ENCODE assay signal across 8 cellular contexts in the genomic region with DNA sequence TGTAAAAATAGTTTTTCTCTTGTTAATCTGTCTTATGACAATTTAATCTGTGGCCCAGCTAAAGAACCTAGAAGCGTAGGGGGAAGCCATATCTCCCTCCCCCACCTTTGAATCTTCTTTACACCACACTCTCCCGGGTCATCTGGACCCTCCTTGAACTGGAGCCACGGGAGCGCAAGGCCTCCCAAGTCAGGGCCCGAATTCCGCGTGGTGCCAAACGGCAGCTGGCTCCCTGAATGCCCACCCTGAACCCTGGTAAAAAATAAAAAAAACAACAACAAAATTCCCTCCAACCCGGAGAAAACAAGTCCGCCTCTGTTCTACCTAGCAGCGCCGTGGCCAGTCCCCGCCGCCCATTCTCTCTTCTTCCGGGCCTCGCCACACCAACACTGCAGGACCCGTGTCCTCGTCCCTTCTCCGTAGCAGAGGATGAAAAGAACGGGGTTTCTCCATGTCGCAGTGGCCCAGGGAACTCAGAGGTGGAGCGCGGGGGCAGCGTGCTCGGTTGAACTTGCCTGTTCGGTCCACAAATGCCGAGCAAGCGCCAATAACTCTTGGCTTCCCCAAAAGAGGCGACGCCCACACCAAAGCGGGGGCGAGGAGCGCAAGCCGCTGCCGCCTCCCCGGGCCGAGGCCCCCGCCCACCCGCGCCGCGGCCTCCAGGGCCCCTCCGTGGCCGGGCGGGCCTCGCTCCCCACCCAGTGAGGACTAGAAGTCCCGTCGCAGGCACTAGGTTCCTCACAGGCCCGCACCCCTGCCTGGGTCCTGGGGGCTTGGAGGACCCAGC. TPM values are rescaled to one million over a fixed set of nuclear protein-coding genes. Genes with fewer than 3 reads are reported as not detected.
DNase-seq lines count a peak whose midpoint lies in the region; ATAC-seq and TF ChIP-seq lines count a peak whose summit lies in the region.

No MANE protein-coding gene starts in this region.

- TF ChIP-seq RAD21 in Ishikawa (IDR thresholded peaks at IDR 0.05; ENCODE audit: low read depth): no peak

- peaks cover 4% of the 10 kb centered on the region for H3K4me1 ChIP-seq in right cardiac atrium (ENCODE audit: control insufficient read depth, insufficient read depth, low read length)

- H3K27ac ChIP-seq in angular gyrus (ENCODE audit: low read depth, low read length) (peak overlapping the region; percentile 93), right cardiac atrium (ENCODE audit: low read length) (peak overlapping the region; percentile 89)

- TF ChIP-seq EP300 in Ishikawa (IDR thresholded peaks at IDR 0.05; ENCODE audit: borderline replicate concordance): no peak

- peak; percentile 73 for DNase-seq in ELR (ENCODE audit: low read depth)
- peak; percentile 38 for DNase-seq in T follicular helper cell (ENCODE audit: low read depth)
- DNase-seq in right cardiac atrium: peak; percentile 82 to 91 (median 89)
- peak; percentile 81 for DNase-seq in retina
- DNase-seq in NCI-H1048 (lab: John Stamatoyannopoulos, UW): no peak

- peak; percentile 78 for ATAC-seq in GM21737 (IDR thresholded peaks at IDR 0.05; ENCODE audit: unreplicated experiment)
- peak; percentile 92 to 93 for ATAC-seq in right cardiac atrium

- H3K9me3 ChIP-seq in right cardiac atrium (ENCODE audit: control insufficient read depth, low read length): no peaks in the 10 kb centered on the region

- intact Hi-C loops in right cardiac atrium (cut with DNase I): loop anchor here in 2 of 4 donors (5.0 to 10.0 kb wide), 3 partner anchors 95 to 163 kb away; a partner anchor contains a TSS

- no peaks in the 10 kb centered on the region for H3K27me3 ChIP-seq in right cardiac atrium (ENCODE audit: control insufficient read depth, insufficient read depth)

- under 1% methylated on average over 49 of the region's 49 CpGs for WGBS in right cardiac atrium

- H3K4me3 ChIP-seq in right cardiac atrium (ENCODE audit: low read length): peak overlapping the region; percentile 62

TF ChIP-seq in Ishikawa, 13 proteins besides CTCF, POLR2A, EP300 and RAD21:
- TF ChIP-seq ZBTB7A (IDR thresholded peaks at IDR 0.05; ENCODE audit: low read depth) (no peak), EGR1 (IDR thresholded peaks at IDR 0.05) (peak; percentile 68)

RNA-seq across cellular contexts. Expression of a gene that starts 15.1 kb away (rescaled TPM):
- total RNA-seq in right cardiac atrium: 100 to 1,000 TPM; 115 to 121 (median 117) TPM
- 65.6 TPM for polyA plus RNA-seq in right cardiac atrium

RNA-seq across cellular contexts. Expression of a gene that starts 50.6 kb away (rescaled TPM):
- 10 to 100 TPM; 19.8 to 23.0 (median 22.0) TPM for total RNA-seq in right cardiac atrium
- polyA plus RNA-seq in right cardiac atrium: 12.9 TPM
